9 cellular contexts compared by ENCODE assay signal in genomic region chr6:34912715-34913464, GRCh38. TPM values are rescaled to one million over a fixed set of nuclear protein-coding genes. Genes with fewer than 3 reads are reported as not detected.
DNase-seq lines count a peak whose midpoint lies in the region; ATAC-seq and TF ChIP-seq lines count a peak whose summit lies in the region.
"Had no signal": no experiment of that assay in that cellular context is flagged by ENCODE, and none has a peak within 500 bp of the region (broad histone marks: within the 10 kb centered on the region; RNA-seq: fewer than 3 reads in every experiment).

No MANE protein-coding gene starts in this region.

- H3K4me1 ChIP-seq in smooth muscle cell (ENCODE audit: low read depth), result peaks cover 14% of the 10 kb centered on the region
- H3K4me1 ChIP-seq in uterus, result peaks cover 0 to 3% of the 10 kb centered on the region in 2 donors

- peak; percentile 74 for DNase-seq in activated CD8-positive, alpha-beta memory T cell treated with anti-CD3 and anti-CD28 coated beads, Interleukin-2, amount 10 ng/mL, durations not matched to agents 7 days and 5 days
- DNase-seq in activated CD8-positive, alpha-beta memory T cell treated with anti-CD3 and anti-CD28 coated beads for 24 hours, result no peak
- DNase-seq in HT1080 (ENCODE audit: low read depth) (peak; percentile 90), smooth muscle cell (lab: John Stamatoyannopoulos, UW; ENCODE audit: unreplicated experiment) (no peak), HEK293T (ENCODE audit: extremely low spot score) (no peak), uterus (no peak), dedifferentiated amniotic fluid mesenchymal stem cell (ENCODE audit: extremely low spot score) (no peak)

- H3K4me2 ChIP-seq in smooth muscle cell, result peak overlapping the region; percentile 3

- H3K4me3 ChIP-seq in smooth muscle cell, result no peak overlapping the region
- no peak overlapping the region for H3K4me3 ChIP-seq in uterus

- H3K9ac ChIP-seq in smooth muscle cell (ENCODE audit: low read depth), result no peak overlapping the region

- H3K4me3 Mint-ChIP-seq in activated CD8-positive, alpha-beta memory T cell treated with anti-CD3 and anti-CD28 coated beads, Interleukin-2, amount 10 ng/mL, durations not matched to agents 7 days and 5 days, result peak overlapping the region; percentile 30
- peak overlapping the region; percentile 56 for H3K4me3 Mint-ChIP-seq in activated naive CD8-positive, alpha-beta T cell

- peaks cover 27% of the 10 kb centered on the region for H3K4me1 Mint-ChIP-seq in activated CD8-positive, alpha-beta memory T cell treated with anti-CD3 and anti-CD28 coated beads, Interleukin-2, amount 10 ng/mL, durations not matched to agents 7 days and 5 days
- peaks cover 25% of the 10 kb centered on the region for H3K4me1 Mint-ChIP-seq in activated naive CD8-positive, alpha-beta T cell (ENCODE audit: low read depth)

- TF ChIP-seq POLR2A in uterus (IDR thresholded peaks at IDR 0.05), result no peak

- peaks cover 98% of the 10 kb centered on the region for H4K20me1 ChIP-seq in smooth muscle cell (ENCODE audit: low read depth)

- H3F3A ChIP-seq in smooth muscle cell (ENCODE audit: low read depth), result no peaks in the 10 kb centered on the region

- H3K9me3 Mint-ChIP-seq in activated CD8-positive, alpha-beta memory T cell treated with anti-CD3 and anti-CD28 coated beads, Interleukin-2, amount 10 ng/mL, durations not matched to agents 7 days and 5 days (ENCODE audit: low read depth), result no peaks in the 10 kb centered on the region
- H3K9me3 Mint-ChIP-seq in activated naive CD8-positive, alpha-beta T cell (ENCODE audit: low read depth), result no peaks in the 10 kb centered on the region

- no peaks in the 10 kb centered on the region for H3K36me3 Mint-ChIP-seq in activated CD8-positive, alpha-beta memory T cell treated with anti-CD3 and anti-CD28 coated beads, Interleukin-2, amount 10 ng/mL, durations not matched to agents 7 days and 5 days
- peaks cover 4% of the 10 kb centered on the region for H3K36me3 Mint-ChIP-seq in activated naive CD8-positive, alpha-beta T cell

- intact Hi-C loops in uterus (cut with DNase I; ENCODE audit: low total_unique reads), result no loop called here

- peak; percentile 73 for ATAC-seq in activated CD8-positive, alpha-beta memory T cell treated with anti-CD3 and anti-CD28 coated beads, Interleukin-2, amount 10 ng/mL, durations not matched to agents 7 days and 5 days

- H3K79me2 ChIP-seq in smooth muscle cell (ENCODE audit: low read depth), result peaks cover 38% of the 10 kb centered on the region

- H2AFZ ChIP-seq in smooth muscle cell (ENCODE audit: low read depth), result no peak overlapping the region

- H3K27ac ChIP-seq in smooth muscle cell (ENCODE audit: low read depth) (no peak overlapping the region), uterus (no peak overlapping the region)
- H3K27ac ChIP-seq: C4-2B had no signal

- no peaks in the 10 kb centered on the region for H3K27me3 ChIP-seq in smooth muscle cell (ENCODE audit: low read depth)
- no peaks in the 10 kb centered on the region for H3K27me3 ChIP-seq in uterus

- H3K9me3 ChIP-seq in smooth muscle cell (replicated peaks; ENCODE audit: low read depth), result no peaks in the 10 kb centered on the region
- H3K9me3 ChIP-seq in uterus, result no peaks in the 10 kb centered on the region

- 65% methylated on average over 3 of the region's 3 CpGs for WGBS in smooth muscle cell (ENCODE audit: low lambda C conversion rate)

- POLR2A ChIA-PET in HEK293T (lab: Yijun Ruan, JAX), result no interaction called here

- H3K36me3 ChIP-seq in smooth muscle cell (ENCODE audit: low read depth) (no peaks in the 10 kb centered on the region), uterus (no peaks in the 10 kb centered on the region)

- no peak for TF ChIP-seq CTCF in smooth muscle cell (IDR thresholded peaks at IDR 0.05; ENCODE audit: borderline replicate concordance, insufficient read depth, poor library complexity, severe bottlenecking)
- TF ChIP-seq CTCF in uterus (IDR thresholded peaks at IDR 0.05), result no peak

- CTCF ChIA-PET in activated CD8-positive, alpha-beta memory T cell treated with anti-CD3 and anti-CD28 coated beads, Interleukin-2, amount 10 ng/mL, durations not matched to agents 7 days and 5 days (lab: Charles Lee), result no interaction called here
- CTCF ChIA-PET in HEK293T (lab: Yijun Ruan, JAX), result no interaction called here

- H3K27me3 Mint-ChIP-seq in activated CD8-positive, alpha-beta memory T cell treated with anti-CD3 and anti-CD28 coated beads, Interleukin-2, amount 10 ng/mL, durations not matched to agents 7 days and 5 days, result peaks cover 54% of the 10 kb centered on the region
- no peaks in the 10 kb centered on the region for H3K27me3 Mint-ChIP-seq in activated naive CD8-positive, alpha-beta T cell

- peak overlapping the region; percentile 74 for H3K27ac Mint-ChIP-seq in activated CD8-positive, alpha-beta memory T cell treated with anti-CD3 and anti-CD28 coated beads, Interleukin-2, amount 10 ng/mL, durations not matched to agents 7 days and 5 days
- peak overlapping the region; percentile 7 for H3K27ac Mint-ChIP-seq in activated naive CD8-positive, alpha-beta T cell

TF ChIP-seq in HEK293T, 16 proteins besides CTCF, POLR2A, EP300 and RAD21:
- no peak for TF ChIP-seq FOXM1 (IDR thresholded peaks at IDR 0.05; ENCODE audit: borderline replicate concordance)
- TF ChIP-seq ZNF384 (IDR thresholded peaks at IDR 0.05), result no peak
- no peak for TF ChIP-seq LEF1 (IDR thresholded peaks at IDR 0.05; ENCODE audit: borderline replicate concordance)
- TF ChIP-seq FOXK2 (IDR thresholded peaks at IDR 0.05), result no peak

RNA-seq across cellular contexts. Expression of gene ANKS1A, which starts 23.8 kb away (rescaled TPM):
- 1 to 10 TPM; 8.3 to 9.6 TPM for total RNA-seq in activated CD8-positive, alpha-beta memory T cell treated with anti-CD3 and anti-CD28 coated beads, Interleukin-2, amount 10 ng/mL, durations not matched to agents 7 days and 5 days
- 6.6 and 7.3 TPM in 2 replicates for total RNA-seq in HT1080 (2014; rRNA removed; shearing (Covaris generic))
- polyA plus RNA-seq in HT1080 (2015; cell fraction: cytosol; rRNA removed), result 5.3 and 6.1 TPM in 2 replicates
- 9.0 and 10.7 TPM in 2 replicates for polyA plus RNA-seq in HT1080 (2015; cell fraction: nucleus; rRNA removed)
- 39.2 and 40.5 TPM in 2 replicates for total RNA-seq in smooth muscle cell
- polyA plus RNA-seq in smooth muscle cell, result 28.9 and 51.5 TPM in 2 replicates
- 10 to 100 TPM; 12.1 to 31.8 (median 24.1) TPM for total RNA-seq in uterus

RNA-seq across cellular contexts. Expression of gene TAF11, which starts 25.0 kb away (rescaled TPM):
- total RNA-seq in activated CD8-positive, alpha-beta memory T cell treated with anti-CD3 and anti-CD28 coated beads, Interleukin-2, amount 10 ng/mL, durations not matched to agents 7 days and 5 days, result 10 to 100 TPM; 29.4 to 32.2 TPM
- 20.0 and 27.2 TPM in 2 replicates for total RNA-seq in HT1080 (2014; rRNA removed; shearing (Covaris generic))
- polyA plus RNA-seq in HT1080 (2015; cell fraction: cytosol; rRNA removed), result 28.0 and 28.9 TPM in 2 replicates
- polyA plus RNA-seq in HT1080 (2015; cell fraction: nucleus; rRNA removed), result 24.6 and 29.8 TPM in 2 replicates
- 17.2 and 22.8 TPM in 2 replicates for total RNA-seq in smooth muscle cell
- 35.3 and 36.6 TPM in 2 replicates for polyA plus RNA-seq in smooth muscle cell
- total RNA-seq in uterus, result 10 to 100 TPM; 12.8 to 24.8 (median 19.8) TPM

Comparison
In these comparisons a context has a peak if more than half of its experiments do, and no peak if none do; other contexts are left out.
1. DNase-seq: peak in activated CD8-positive, alpha-beta memory T cell treated with anti-CD3 and anti-CD28 coated beads, Interleukin-2, amount 10 ng/mL, durations not matched to agents 7 days and 5 days (single experiment) and HT1080 (single experiment); none in activated CD8-positive, alpha-beta memory T cell treated with anti-CD3 and anti-CD28 coated beads for 24 hours (single experiment), smooth muscle cell (single experiment), HEK293T (single experiment), uterus (0 of 2) and dedifferentiated amniotic fluid mesenchymal stem cell (single experiment).